1 cellular context compared by ENCODE assay signal in the genomic region with DNA sequence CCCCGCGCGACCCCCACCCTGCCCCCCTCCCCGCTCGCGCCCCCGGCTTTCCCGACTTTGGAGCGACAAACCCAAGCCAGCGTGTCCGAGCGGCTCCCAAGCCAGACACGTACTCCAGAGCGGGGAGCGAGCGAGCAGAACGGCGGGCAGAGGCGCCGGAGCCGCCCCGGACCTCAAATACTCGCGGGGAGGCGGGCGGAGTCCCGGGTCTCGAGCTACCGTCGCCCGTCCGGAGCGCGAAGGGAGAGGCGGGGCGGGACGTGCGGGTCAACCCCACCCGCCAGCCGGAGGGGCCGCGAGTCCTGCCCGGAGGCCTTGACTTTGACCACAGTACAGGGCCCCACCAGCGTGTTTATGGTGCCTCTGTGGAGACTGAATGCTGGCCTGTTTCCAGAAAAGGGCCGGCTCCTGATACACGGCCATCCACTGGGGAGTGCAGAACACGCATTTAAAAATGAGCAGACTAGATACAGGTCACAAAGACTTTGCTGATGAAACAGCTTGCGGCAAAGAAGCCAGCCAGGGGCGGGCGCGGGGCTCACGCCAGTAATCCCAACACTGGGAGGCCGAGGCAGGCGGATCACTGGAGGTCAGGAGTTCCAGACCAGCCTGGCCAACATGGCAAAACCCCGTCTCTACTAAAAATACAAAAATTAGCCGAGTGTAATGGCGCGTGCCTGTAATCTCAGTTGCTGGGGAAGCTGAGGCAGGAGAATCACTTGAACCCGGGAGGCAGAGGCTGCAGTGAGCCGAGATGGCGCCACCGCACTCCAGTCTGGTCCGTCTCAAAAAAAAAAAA.
TF ChIP-seq lines count a peak whose summit lies in the region.

A gene (minus strand): TSS at position 148 of the 799 bp plus-strand sequence. CDS start 12,235 bp downstream, outside the sequence.

TF ChIP-seq in HepG2, 621 proteins besides CTCF, POLR2A, EP300 and RAD21 (continued from another document and continues in another):
- TF ChIP-seq, protein P1, sequence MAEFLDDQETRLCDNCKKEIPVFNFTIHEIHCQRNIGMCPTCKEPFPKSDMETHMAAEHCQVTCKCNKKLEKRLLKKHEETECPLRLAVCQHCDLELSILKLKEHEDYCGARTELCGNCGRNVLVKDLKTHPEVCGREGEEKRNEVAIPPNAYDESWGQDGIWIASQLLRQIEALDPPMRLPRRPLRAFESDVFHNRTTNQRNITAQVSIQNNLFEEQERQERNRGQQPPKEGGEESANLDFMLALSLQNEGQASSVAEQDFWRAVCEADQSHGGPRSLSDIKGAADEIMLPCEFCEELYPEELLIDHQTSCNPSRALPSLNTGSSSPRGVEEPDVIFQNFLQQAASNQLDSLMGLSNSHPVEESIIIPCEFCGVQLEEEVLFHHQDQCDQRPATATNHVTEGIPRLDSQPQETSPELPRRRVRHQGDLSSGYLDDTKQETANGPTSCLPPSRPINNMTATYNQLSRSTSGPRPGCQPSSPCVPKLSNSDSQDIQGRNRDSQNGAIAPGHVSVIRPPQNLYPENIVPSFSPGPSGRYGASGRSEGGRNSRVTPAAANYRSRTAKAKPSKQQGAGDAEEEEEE (CRISPR knock-in tag; IDR thresholded peaks at IDR 0.05; ENCODE audit: borderline replicate concordance), result peak; percentile 90; the same call in 1 of the 2 replicates
- no peak for TF ChIP-seq NFIC (IDR thresholded peaks at IDR 0.05; ENCODE audit: low read length)
- TF ChIP-seq, protein P2, sequence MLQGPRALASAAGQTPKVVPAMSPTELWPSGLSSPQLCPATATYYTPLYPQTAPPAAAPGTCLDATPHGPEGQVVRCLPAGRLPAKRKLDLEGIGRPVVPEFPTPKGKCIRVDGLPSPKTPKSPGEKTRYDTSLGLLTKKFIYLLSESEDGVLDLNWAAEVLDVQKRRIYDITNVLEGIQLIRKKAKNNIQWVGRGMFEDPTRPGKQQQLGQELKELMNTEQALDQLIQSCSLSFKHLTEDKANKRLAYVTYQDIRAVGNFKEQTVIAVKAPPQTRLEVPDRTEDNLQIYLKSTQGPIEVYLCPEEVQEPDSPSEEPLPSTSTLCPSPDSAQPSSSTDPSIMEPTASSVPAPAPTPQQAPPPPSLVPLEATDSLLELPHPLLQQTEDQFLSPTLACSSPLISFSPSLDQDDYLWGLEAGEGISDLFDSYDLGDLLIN (CRISPR knock-in tag; IDR thresholded peaks at IDR 0.05; ENCODE audit: borderline replicate concordance), result no peak
- TF ChIP-seq, protein P3, sequence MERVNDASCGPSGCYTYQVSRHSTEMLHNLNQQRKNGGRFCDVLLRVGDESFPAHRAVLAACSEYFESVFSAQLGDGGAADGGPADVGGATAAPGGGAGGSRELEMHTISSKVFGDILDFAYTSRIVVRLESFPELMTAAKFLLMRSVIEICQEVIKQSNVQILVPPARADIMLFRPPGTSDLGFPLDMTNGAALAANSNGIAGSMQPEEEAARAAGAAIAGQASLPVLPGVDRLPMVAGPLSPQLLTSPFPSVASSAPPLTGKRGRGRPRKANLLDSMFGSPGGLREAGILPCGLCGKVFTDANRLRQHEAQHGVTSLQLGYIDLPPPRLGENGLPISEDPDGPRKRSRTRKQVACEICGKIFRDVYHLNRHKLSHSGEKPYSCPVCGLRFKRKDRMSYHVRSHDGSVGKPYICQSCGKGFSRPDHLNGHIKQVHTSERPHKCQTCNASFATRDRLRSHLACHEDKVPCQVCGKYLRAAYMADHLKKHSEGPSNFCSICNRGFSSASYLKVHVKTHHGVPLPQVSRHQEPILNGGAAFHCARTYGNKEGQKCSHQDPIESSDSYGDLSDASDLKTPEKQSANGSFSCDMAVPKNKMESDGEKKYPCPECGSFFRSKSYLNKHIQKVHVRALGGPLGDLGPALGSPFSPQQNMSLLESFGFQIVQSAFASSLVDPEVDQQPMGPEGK (CRISPR knock-in tag; IDR thresholded peaks at IDR 0.05), result peak; percentile 91
- TF ChIP-seq SRF (IDR thresholded peaks at IDR 0.05; ENCODE audit: low read depth, low read length), result no peak
- no peak for TF ChIP-seq ZKSCAN5 (CRISPR knock-in tag; IDR thresholded peaks at IDR 0.05)
- peak; percentile 92 for TF ChIP-seq HDAC1 (CRISPR knock-in tag; IDR thresholded peaks at IDR 0.05)
- TF ChIP-seq, protein P4, sequence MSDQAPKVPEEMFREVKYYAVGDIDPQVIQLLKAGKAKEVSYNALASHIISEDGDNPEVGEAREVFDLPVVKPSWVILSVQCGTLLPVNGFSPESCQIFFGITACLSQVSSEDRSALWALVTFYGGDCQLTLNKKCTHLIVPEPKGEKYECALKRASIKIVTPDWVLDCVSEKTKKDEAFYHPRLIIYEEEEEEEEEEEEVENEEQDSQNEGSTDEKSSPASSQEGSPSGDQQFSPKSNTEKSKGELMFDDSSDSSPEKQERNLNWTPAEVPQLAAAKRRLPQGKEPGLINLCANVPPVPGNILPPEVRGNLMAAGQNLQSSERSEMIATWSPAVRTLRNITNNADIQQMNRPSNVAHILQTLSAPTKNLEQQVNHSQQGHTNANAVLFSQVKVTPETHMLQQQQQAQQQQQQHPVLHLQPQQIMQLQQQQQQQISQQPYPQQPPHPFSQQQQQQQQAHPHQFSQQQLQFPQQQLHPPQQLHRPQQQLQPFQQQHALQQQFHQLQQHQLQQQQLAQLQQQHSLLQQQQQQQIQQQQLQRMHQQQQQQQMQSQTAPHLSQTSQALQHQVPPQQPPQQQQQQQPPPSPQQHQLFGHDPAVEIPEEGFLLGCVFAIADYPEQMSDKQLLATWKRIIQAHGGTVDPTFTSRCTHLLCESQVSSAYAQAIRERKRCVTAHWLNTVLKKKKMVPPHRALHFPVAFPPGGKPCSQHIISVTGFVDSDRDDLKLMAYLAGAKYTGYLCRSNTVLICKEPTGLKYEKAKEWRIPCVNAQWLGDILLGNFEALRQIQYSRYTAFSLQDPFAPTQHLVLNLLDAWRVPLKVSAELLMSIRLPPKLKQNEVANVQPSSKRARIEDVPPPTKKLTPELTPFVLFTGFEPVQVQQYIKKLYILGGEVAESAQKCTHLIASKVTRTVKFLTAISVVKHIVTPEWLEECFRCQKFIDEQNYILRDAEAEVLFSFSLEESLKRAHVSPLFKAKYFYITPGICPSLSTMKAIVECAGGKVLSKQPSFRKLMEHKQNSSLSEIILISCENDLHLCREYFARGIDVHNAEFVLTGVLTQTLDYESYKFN (CRISPR knock-in tag; conservative IDR thresholded peaks at IDR 0.05), result peak; percentile 73
- TF ChIP-seq, protein P5, sequence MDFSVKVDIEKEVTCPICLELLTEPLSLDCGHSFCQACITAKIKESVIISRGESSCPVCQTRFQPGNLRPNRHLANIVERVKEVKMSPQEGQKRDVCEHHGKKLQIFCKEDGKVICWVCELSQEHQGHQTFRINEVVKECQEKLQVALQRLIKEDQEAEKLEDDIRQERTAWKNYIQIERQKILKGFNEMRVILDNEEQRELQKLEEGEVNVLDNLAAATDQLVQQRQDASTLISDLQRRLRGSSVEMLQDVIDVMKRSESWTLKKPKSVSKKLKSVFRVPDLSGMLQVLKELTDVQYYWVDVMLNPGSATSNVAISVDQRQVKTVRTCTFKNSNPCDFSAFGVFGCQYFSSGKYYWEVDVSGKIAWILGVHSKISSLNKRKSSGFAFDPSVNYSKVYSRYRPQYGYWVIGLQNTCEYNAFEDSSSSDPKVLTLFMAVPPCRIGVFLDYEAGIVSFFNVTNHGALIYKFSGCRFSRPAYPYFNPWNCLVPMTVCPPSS (IDR thresholded peaks at IDR 0.05), result no peak
- TF ChIP-seq, protein P6, sequence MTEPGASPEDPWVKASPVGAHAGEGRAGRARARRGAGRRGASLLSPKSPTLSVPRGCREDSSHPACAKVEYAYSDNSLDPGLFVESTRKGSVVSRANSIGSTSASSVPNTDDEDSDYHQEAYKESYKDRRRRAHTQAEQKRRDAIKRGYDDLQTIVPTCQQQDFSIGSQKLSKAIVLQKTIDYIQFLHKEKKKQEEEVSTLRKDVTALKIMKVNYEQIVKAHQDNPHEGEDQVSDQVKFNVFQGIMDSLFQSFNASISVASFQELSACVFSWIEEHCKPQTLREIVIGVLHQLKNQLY (CRISPR knock-in tag; IDR thresholded peaks at IDR 0.05), result no peak
- no peak for TF ChIP-seq KLF15 (CRISPR knock-in tag; IDR thresholded peaks at IDR 0.05; ENCODE audit: borderline replicate concordance)
- peak; percentile 77; the same call in 1 of the 2 replicates for TF ChIP-seq SP5 (CRISPR knock-in tag; IDR thresholded peaks at IDR 0.05; ENCODE audit: borderline replicate concordance, low read depth)
- no peak for TF ChIP-seq ZNF839 (CRISPR knock-in tag; IDR thresholded peaks at IDR 0.05; ENCODE audit: borderline replicate concordance)
- no peak for TF ChIP-seq ZNF720 (CRISPR knock-in tag; IDR thresholded peaks at IDR 0.05)
- TF ChIP-seq RBFOX2 (IDR thresholded peaks at IDR 0.05; ENCODE audit: low read depth, low read length), result peak; percentile 89
- TF ChIP-seq, protein P7, sequence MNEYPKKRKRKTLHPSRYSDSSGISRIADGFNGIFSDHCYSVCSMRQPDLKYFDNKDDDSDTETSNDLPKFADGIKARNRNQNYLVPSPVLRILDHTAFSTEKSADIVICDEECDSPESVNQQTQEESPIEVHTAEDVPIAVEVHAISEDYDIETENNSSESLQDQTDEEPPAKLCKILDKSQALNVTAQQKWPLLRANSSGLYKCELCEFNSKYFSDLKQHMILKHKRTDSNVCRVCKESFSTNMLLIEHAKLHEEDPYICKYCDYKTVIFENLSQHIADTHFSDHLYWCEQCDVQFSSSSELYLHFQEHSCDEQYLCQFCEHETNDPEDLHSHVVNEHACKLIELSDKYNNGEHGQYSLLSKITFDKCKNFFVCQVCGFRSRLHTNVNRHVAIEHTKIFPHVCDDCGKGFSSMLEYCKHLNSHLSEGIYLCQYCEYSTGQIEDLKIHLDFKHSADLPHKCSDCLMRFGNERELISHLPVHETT (CRISPR knock-in tag; conservative IDR thresholded peaks at IDR 0.05), result peak; percentile 64; the same call in 1 of the 2 replicates
- TF ChIP-seq EZH2 (conservative IDR thresholded peaks at IDR 0.05; ENCODE audit: low read depth, low read length), result no peak
- TF ChIP-seq FOXK2 (IDR thresholded peaks at IDR 0.05), result no peak
- TF ChIP-seq, protein P8, sequence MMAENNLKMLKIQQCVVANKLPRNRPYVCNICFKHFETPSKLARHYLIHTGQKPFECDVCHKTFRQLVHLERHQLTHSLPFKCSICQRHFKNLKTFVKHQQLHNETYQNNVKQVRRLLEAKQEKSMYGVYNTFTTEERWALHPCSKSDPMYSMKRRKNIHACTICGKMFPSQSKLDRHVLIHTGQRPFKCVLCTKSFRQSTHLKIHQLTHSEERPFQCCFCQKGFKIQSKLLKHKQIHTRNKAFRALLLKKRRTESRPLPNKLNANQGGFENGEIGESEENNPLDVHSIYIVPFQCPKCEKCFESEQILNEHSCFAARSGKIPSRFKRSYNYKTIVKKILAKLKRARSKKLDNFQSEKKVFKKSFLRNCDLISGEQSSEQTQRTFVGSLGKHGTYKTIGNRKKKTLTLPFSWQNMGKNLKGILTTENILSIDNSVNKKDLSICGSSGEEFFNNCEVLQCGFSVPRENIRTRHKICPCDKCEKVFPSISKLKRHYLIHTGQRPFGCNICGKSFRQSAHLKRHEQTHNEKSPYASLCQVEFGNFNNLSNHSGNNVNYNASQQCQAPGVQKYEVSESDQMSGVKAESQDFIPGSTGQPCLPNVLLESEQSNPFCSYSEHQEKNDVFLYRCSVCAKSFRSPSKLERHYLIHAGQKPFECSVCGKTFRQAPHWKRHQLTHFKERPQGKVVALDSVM (CRISPR knock-in tag; IDR thresholded peaks at IDR 0.05), result peak; percentile 68
- TF ChIP-seq SIX4 (CRISPR knock-in tag; IDR thresholded peaks at IDR 0.05), result peak; percentile 8; the same call in 1 of the 2 replicates
- TF ChIP-seq LCORL (IDR thresholded peaks at IDR 0.05), result no peak
- TF ChIP-seq LCORL (CRISPR knock-in tag; IDR thresholded peaks at IDR 0.05), result peak; percentile 84
- peak; percentile 71; the same call in 1 of the 2 replicates for TF ChIP-seq TARDBP (CRISPR knock-in tag; IDR thresholded peaks at IDR 0.05)
- no peak; the same call in 1 of the 2 replicates for TF ChIP-seq ZNF547 (CRISPR knock-in tag; IDR thresholded peaks at IDR 0.05)
- peak; percentile 95 for TF ChIP-seq DNMT1 (CRISPR knock-in tag; IDR thresholded peaks at IDR 0.05)
- TF ChIP-seq ZNF484 (CRISPR knock-in tag; IDR thresholded peaks at IDR 0.05; ENCODE audit: borderline replicate concordance, low read depth), result 0 out of 2 replicates have a peak, but pooled peaks have one; percentile 38
- TF ChIP-seq TBX2 (CRISPR knock-in tag; IDR thresholded peaks at IDR 0.05; ENCODE audit: borderline replicate concordance), result peak; percentile 85; the same call in 1 of the 2 replicates
- TF ChIP-seq, protein P9, sequence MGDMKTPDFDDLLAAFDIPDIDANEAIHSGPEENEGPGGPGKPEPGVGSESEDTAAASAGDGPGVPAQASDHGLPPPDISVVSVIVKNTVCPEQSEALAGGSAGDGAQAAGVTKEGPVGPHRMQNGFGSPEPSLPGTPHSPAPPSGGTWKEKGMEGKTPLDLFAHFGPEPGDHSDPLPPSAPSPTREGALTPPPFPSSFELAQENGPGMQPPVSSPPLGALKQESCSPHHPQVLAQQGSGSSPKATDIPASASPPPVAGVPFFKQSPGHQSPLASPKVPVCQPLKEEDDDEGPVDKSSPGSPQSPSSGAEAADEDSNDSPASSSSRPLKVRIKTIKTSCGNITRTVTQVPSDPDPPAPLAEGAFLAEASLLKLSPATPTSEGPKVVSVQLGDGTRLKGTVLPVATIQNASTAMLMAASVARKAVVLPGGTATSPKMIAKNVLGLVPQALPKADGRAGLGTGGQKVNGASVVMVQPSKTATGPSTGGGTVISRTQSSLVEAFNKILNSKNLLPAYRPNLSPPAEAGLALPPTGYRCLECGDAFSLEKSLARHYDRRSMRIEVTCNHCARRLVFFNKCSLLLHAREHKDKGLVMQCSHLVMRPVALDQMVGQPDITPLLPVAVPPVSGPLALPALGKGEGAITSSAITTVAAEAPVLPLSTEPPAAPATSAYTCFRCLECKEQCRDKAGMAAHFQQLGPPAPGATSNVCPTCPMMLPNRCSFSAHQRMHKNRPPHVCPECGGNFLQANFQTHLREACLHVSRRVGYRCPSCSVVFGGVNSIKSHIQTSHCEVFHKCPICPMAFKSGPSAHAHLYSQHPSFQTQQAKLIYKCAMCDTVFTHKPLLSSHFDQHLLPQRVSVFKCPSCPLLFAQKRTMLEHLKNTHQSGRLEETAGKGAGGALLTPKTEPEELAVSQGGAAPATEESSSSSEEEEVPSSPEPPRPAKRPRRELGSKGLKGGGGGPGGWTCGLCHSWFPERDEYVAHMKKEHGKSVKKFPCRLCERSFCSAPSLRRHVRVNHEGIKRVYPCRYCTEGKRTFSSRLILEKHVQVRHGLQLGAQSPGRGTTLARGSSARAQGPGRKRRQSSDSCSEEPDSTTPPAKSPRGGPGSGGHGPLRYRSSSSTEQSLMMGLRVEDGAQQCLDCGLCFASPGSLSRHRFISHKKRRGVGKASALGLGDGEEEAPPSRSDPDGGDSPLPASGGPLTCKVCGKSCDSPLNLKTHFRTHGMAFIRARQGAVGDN (CRISPR knock-in tag; IDR thresholded peaks at IDR 0.05), result peak; percentile 90
- TF ChIP-seq, protein P10, sequence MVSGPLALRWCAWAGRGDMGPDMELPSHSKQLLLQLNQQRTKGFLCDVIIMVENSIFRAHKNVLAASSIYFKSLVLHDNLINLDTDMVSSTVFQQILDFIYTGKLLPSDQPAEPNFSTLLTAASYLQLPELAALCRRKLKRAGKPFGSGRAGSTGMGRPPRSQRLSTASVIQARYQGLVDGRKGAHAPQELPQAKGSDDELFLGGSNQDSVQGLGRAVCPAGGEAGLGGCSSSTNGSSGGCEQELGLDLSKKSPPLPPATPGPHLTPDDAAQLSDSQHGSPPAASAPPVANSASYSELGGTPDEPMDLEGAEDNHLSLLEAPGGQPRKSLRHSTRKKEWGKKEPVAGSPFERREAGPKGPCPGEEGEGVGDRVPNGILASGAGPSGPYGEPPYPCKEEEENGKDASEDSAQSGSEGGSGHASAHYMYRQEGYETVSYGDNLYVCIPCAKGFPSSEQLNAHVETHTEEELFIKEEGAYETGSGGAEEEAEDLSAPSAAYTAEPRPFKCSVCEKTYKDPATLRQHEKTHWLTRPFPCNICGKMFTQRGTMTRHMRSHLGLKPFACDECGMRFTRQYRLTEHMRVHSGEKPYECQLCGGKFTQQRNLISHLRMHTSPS (CRISPR knock-in tag; IDR thresholded peaks at IDR 0.05; ENCODE audit: low read depth), result no peak
